8 cellular contexts compared by ENCODE assay signal in the genomic region with DNA sequence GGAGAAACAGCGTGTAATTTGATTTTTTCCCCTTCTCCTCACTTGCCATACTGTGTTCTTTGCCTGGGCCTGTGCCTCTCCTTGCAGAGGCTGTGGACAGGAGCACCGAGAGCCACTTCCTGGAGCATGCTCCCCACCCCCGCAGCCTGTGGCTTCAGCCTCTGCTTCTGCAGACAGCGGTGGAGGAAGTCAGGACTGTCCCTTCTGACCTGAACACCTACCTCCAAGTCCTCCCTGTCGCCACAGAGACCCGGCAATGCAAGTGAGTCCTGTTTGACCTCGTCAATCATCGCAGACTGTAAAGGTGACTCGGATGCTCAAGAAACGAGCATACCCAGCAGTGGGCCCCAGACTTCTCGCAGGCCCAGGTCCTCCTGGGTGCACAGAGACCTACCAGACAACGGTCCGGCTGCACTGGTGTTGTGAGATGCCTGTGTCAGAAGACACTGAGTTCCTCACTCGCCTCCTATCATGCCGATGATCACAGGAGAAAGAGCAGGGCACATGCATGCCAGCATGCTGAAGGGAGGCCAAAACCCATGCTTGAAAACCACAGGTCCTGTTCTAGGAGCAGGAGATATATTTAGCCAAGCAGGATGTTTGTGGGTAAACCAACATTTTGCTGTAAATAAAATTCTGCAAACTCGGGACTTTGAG.
DNase-seq lines count a peak whose midpoint lies in the region; ATAC-seq and TF ChIP-seq lines count a peak whose summit lies in the region.

No MANE protein-coding gene starts in this region.

- CTCF ChIA-PET in OCI-LY7 (lab: Charles Lee; ENCODE audit: unreplicated experiment) (no interaction called here), mammary epithelial cell (lab: Charles Lee; ENCODE audit: low non-redundant PET) (no interaction called here)

- dilution Hi-C loops in mammary epithelial cell (cut with HindIII; ENCODE audit: low sequenced_read_pairs), result loop anchor here (5.0 kb wide), 1 partner anchor 226 kb away; no protein-coding TSS in a partner anchor

- BruUV-seq in OCI-LY7 (replicated peaks; lab: Mats Ljungman, UMichigan) (no TSS peak), mammary epithelial cell (replicated peaks; lab: Mats Ljungman, UMichigan) (no TSS peak)

- H2AFZ ChIP-seq in OCI-LY7 (ENCODE audit: low read length), result peak overlapping the region; percentile 59
- H2AFZ ChIP-seq in mammary epithelial cell (ENCODE audit: low read depth, low read length), result no peak overlapping the region

- in situ Hi-C loops in mammary epithelial cell (cut with MboI; ENCODE audit: low sequenced_read_pairs in 2 of 2), result no loop called here

- H3K79me2 ChIP-seq in OCI-LY7 (ENCODE audit: insufficient read depth, low read depth, low read length), result no peaks in the 10 kb centered on the region
- H3K79me2 ChIP-seq in mammary epithelial cell (ENCODE audit: insufficient read depth, low read length), result no peaks in the 10 kb centered on the region

- H3K4me1 ChIP-seq in OCI-LY7 (ENCODE audit: insufficient read depth, low read length, poor library complexity, severe bottlenecking) (peaks cover 22% of the 10 kb centered on the region), mammary epithelial cell (ENCODE audit: insufficient read depth, low read length) (peaks cover 41% of the 10 kb centered on the region), muscle layer of duodenum (ENCODE audit: control insufficient read depth in 1 of 2, insufficient read depth in 2 of 2, low read length in 2 of 2) (peaks cover 0 to 4% of the 10 kb centered on the region in 2 donors)

- H3K9ac ChIP-seq in mammary epithelial cell (ENCODE audit: insufficient read depth, low read length), result no peak overlapping the region

- H3K4me2 ChIP-seq in OCI-LY7 (ENCODE audit: low read length) (peak overlapping the region; percentile 19; the same call in 1 of the 2 replicates), mammary epithelial cell (ENCODE audit: insufficient read depth, low read depth, low read length) (peak overlapping the region; percentile 49)

- POLR2A ChIA-PET in OCI-LY7 (lab: Charles Lee), result interaction anchor here (0.5 to 1.7 kb wide), 4 partner anchors 11 to 112 kb away, joined by 3 to 6 read pairs (median 3); no protein-coding TSS in a partner anchor

- 88% methylated on average over 11 of the region's 16 CpGs for WGBS in mammary epithelial cell (ENCODE audit: low coverage, missing lambda C conversion rate)

- no peak overlapping the region for H3K27ac ChIP-seq in OCI-LY7 (ENCODE audit: low read depth, low read length, poor library complexity, severe bottlenecking)
- peak overlapping the region; percentile 6 for H3K27ac ChIP-seq in mammary epithelial cell (ENCODE audit: insufficient read depth, low read depth, low read length)
- H3K27ac ChIP-seq in muscle layer of duodenum (ENCODE audit: low read length), result peak overlapping the region; percentile 1

- H3K27me3 ChIP-seq in mammary epithelial cell (ENCODE audit: insufficient read depth, low read length), result no peaks in the 10 kb centered on the region
- no peaks in the 10 kb centered on the region for H3K27me3 ChIP-seq in muscle layer of duodenum (ENCODE audit: low read depth, low read length)

- peak; percentile 75 for ATAC-seq in HG02678 (IDR thresholded peaks at IDR 0.05; ENCODE audit: unreplicated experiment)
- ATAC-seq in HG03280 (IDR thresholded peaks at IDR 0.05; ENCODE audit: unreplicated experiment), result no peak

- H4K20me1 ChIP-seq in OCI-LY7 (ENCODE audit: insufficient read depth, low read length) (no peaks in the 10 kb centered on the region), mammary epithelial cell (ENCODE audit: insufficient read depth, low read length) (no peaks in the 10 kb centered on the region)

- no peak overlapping the region for H3K4me3 ChIP-seq in OCI-LY7 (ENCODE audit: low read depth, low read length, poor library complexity, severe bottlenecking)
- H3K4me3 ChIP-seq in mammary epithelial cell (replicated peaks in 1 of 3; ENCODE audit: insufficient read depth in 1 of 3, low read depth in 2 of 3, low read length in 3 of 3), result no peak overlapping the region
- H3K4me3 ChIP-seq in muscle layer of duodenum (ENCODE audit: low read depth in 1 of 2, low read length in 2 of 2), result peak overlapping the region in 1 of 2 donors; percentile 21

- peak; percentile 81 for DNase-seq in activated CD4-positive, alpha-beta T cell treated with anti-CD3 and anti-CD28 coated beads for 48 hours
- no peak for DNase-seq in activated CD4-positive, alpha-beta T cell treated with anti-CD3 and anti-CD28 coated beads, Interleukin-2, amount 50 U/mL, for 1 hour
- DNase-seq in OCI-LY7 (ENCODE audit: low spot score) (peak; percentile 58), mammary epithelial cell (no peak)
- no peak for DNase-seq in effector CD8-positive, alpha-beta T cell (lab: John Stamatoyannopoulos, UW)

- H3K9me2 ChIP-seq in OCI-LY7 (ENCODE audit: insufficient read depth, low read length), result no peaks in the 10 kb centered on the region

- H3K36me3 ChIP-seq in OCI-LY7 (ENCODE audit: insufficient read depth, low read length), result no peaks in the 10 kb centered on the region
- H3K36me3 ChIP-seq in mammary epithelial cell (ENCODE audit: insufficient read depth, low read length), result no peaks in the 10 kb centered on the region
- no peaks in the 10 kb centered on the region for H3K36me3 ChIP-seq in muscle layer of duodenum (ENCODE audit: control insufficient read depth in 1 of 2, insufficient read depth in 2 of 2, low read length in 2 of 2)

- intact Hi-C loops in OCI-LY7 (cut with micrococcal nuclease; ENCODE audit: unreplicated experiment), result loop anchor here (2.0 kb wide), 1 partner anchor 30 kb away; no protein-coding TSS in a partner anchor
- intact Hi-C loops in mammary epithelial cell (cut with micrococcal nuclease), result loop anchor here (5.0 to 10.0 kb wide), 2 partner anchors 246 to 262 kb away; a partner anchor contains a TSS

- H3K9me3 ChIP-seq in OCI-LY7 (ENCODE audit: low read length) (no peaks in the 10 kb centered on the region), mammary epithelial cell (replicated peaks; ENCODE audit: insufficient read depth, low read length) (no peaks in the 10 kb centered on the region), muscle layer of duodenum (ENCODE audit: control insufficient read depth in 1 of 2, low read length in 2 of 2) (no peaks in the 10 kb centered on the region)

- TF ChIP-seq CTCF in OCI-LY7 (conservative IDR thresholded peaks at IDR 0.05; ENCODE audit: low read length) (no peak), mammary epithelial cell (conservative IDR thresholded peaks at IDR 0.05 in 1 of 2, IDR thresholded peaks at IDR 0.05 in 1 of 2; ENCODE audit: extremely low read depth in 1 of 2, insufficient read depth in 1 of 2, low read depth in 1 of 2, low read length in 2 of 2) (no peak)

Comparison
In these comparisons a context has a peak if more than half of its experiments do, and no peak if none do; other contexts are left out.
1. DNase-seq: peak in activated CD4-positive, alpha-beta T cell treated with anti-CD3 and anti-CD28 coated beads for 48 hours (single experiment) and OCI-LY7 (single experiment); none in activated CD4-positive, alpha-beta T cell treated with anti-CD3 and anti-CD28 coated beads, Interleukin-2, amount 50 U/mL, for 1 hour (single experiment), mammary epithelial cell (single experiment) and effector CD8-positive, alpha-beta T cell (single experiment).